ENCODE assay signal across 8 cellular contexts in the genomic region with DNA sequence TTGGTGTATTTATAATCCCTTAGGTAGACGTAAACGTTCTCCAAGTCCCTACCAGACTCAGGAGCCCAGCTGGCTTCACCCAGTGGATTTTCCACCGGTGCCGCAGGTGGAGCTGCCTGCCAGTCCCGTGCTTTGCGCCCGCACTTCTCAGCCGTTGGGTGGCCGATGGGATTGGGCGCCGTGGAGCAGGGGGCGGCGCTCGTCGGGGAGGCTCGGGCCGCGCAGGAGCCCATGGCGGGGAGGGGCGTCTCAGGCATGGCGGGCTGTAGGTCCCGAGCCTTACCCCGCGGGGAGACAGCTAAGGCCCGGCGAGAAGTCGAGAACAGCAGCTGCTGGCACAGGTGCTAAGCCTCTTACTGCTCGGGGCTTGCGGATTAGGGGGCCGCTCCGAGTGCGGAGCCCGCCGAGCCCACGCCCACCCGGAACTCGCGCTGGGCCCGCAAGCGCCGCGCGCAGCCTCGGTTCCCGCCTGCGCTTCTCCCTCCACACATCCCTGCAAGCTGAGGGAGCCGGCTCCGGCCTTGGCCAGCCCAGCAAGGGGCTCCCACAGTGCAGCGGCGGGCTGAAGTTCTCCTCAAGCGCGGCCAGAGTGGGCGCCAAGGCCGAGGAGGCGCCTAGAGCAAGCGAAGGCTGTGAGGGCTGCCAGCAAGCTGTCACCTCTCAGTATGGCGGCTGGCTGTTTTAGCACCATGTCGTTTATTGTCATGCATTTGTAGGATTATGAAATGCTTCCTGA. TPM values are rescaled to one million over a fixed set of nuclear protein-coding genes. Genes with fewer than 3 reads are reported as not detected.
A peak's percentile ranks its signal among the peaks of the same experiment; 100 is the strongest.
DNase-seq lines count a peak whose midpoint lies in the region; ATAC-seq and TF ChIP-seq lines count a peak whose summit lies in the region.

No MANE protein-coding gene starts in this region.

- H4K8ac ChIP-seq in H9 (replicated peaks; ENCODE audit: insufficient read length, low read depth, low read length), result no peak overlapping the region

- H2BK12ac ChIP-seq in H9 (ENCODE audit: insufficient read length, low read depth, low read length), result no peak overlapping the region

- no peak overlapping the region for H2AFZ ChIP-seq in H9 (ENCODE audit: low read length)

- H3K9me3 Mint-ChIP-seq in H9, result peaks cover 14 to 15% of the 10 kb centered on the region in 2 experiments

- peak overlapping the region in 2 of 3 experiments; percentile 61 to 64; a peak in 4 of 7 replicates for H3K27ac Mint-ChIP-seq in H9

- peak overlapping the region; percentile 61 for H3K18ac ChIP-seq in H9 (ENCODE audit: insufficient read length, low read depth, low read length)

- H2BK15ac ChIP-seq in H9 (ENCODE audit: low read depth, low read length), result no peak overlapping the region

- no peak overlapping the region for H2AK5ac ChIP-seq in H9 (ENCODE audit: insufficient read length, low read length)

- no peak for TF ChIP-seq RAD21 in liver (IDR thresholded peaks at IDR 0.05)

- H3K27me3 Mint-ChIP-seq in H9 (ENCODE audit: low read depth), result peaks cover 14% of the 10 kb centered on the region

- no peaks in the 10 kb centered on the region for H3K27me3 ChIP-seq in H9 (ENCODE audit: insufficient read depth, low read length)
- no peaks in the 10 kb centered on the region for H3K27me3 ChIP-seq in colonic mucosa
- H3K27me3 ChIP-seq in liver (ENCODE audit: control insufficient read depth in 4 of 4, insufficient read depth in 4 of 4, low read length in 3 of 4), result no peaks in the 10 kb centered on the region

- intact Hi-C loops in colonic mucosa (cut with DNase I), result no loop called here

- H3K36me3 ChIP-seq in colonic mucosa (no peaks in the 10 kb centered on the region), liver (ENCODE audit: control insufficient read depth in 4 of 4, insufficient read depth in 3 of 4, low read depth in 1 of 4, low read length in 3 of 4) (no peaks in the 10 kb centered on the region)

- peaks cover 0 to 9% (median 5%) of the 10 kb centered on the region in 3 experiments; a peak in 6 of 7 replicates for H3K36me3 Mint-ChIP-seq in H9 (ENCODE audit: insufficient read depth in 1 of 3, low read depth in 3 of 3)

- H3K23me2 ChIP-seq in H9 (ENCODE audit: insufficient read length, low read depth, low read length, poor library complexity, severe bottlenecking), result peaks cover 8% of the 10 kb centered on the region

- no peak overlapping the region for H2BK20ac ChIP-seq in H9 (ENCODE audit: low read depth, low read length, poor library complexity, severe bottlenecking)

- H3K79me2 ChIP-seq in H9 (ENCODE audit: insufficient read depth, low read length), result no peaks in the 10 kb centered on the region

- H3K4me3 ChIP-seq in colonic mucosa, result peak overlapping the region; percentile 68
- peak overlapping the region; percentile 29 to 59 (median 53) for H3K4me3 ChIP-seq in liver (ENCODE audit: low read depth in 1 of 3, low read length in 3 of 3)

- H4K91ac ChIP-seq in H9 (ENCODE audit: insufficient read length, low read depth, low read length), result no peak overlapping the region

- TF ChIP-seq CTCF in H9 (conservative IDR thresholded peaks at IDR 0.05), result no peak
- TF ChIP-seq CTCF in colonic mucosa (IDR thresholded peaks at IDR 0.05), result no peak
- no peak for TF ChIP-seq CTCF in liver (IDR thresholded peaks at IDR 0.05; ENCODE audit: low read depth, low read length, missing input control)

- no CpG with 5 or more reads among the region's 58 CpGs for WGBS in H9 (ENCODE audit: extremely low coverage, insufficient read length, low lambda C conversion rate)
- WGBS in liver, result 2% methylated on average over 58 of the region's 58 CpGs

- peak overlapping the region; percentile 54; the same call in 1 of the 2 replicates for H3K14ac ChIP-seq in H9 (ENCODE audit: insufficient read depth, low read length)

- H3K4me2 ChIP-seq in H9 (ENCODE audit: insufficient read depth, insufficient read length, low read length), result peak overlapping the region; percentile 65

- peak overlapping the region; percentile 69 to 80 for H3K4me3 Mint-ChIP-seq in H9

- DNase-seq in DMS53 (lab: John Stamatoyannopoulos, UW), result peak; percentile 88
- peak; percentile 85 for DNase-seq in H9
- DNase-seq in NCI-H2196 treated with DMSO at 0.1 percent for 48 hours (lab: John Stamatoyannopoulos, UW; ENCODE audit: unreplicated experiment), result peak; percentile 52
- peak; percentile 66 to 69 for DNase-seq in activated CD4-positive, alpha-beta T cell treated with anti-CD3 and anti-CD28 coated beads for 4 hours
- DNase-seq in colonic mucosa, result peak; percentile 78
- peak; percentile 67 for DNase-seq in stimulated activated CD4-positive, alpha-beta T cell treated with anti-CD3 and anti-CD28 coated beads, Interleukin-4, amount 100 ng/mL, for 4 hours

- no peaks in the 10 kb centered on the region for H3K9me3 ChIP-seq in H9 (ENCODE audit: control insufficient read depth, low read depth, low read length)
- no peaks in the 10 kb centered on the region for H3K9me3 ChIP-seq in colonic mucosa
- H3K9me3 ChIP-seq in liver (ENCODE audit: control insufficient read depth in 4 of 4, low read length in 3 of 4), result no peaks in the 10 kb centered on the region

- no peak overlapping the region for H3K27ac ChIP-seq in H9 (ENCODE audit: insufficient read length, low read depth, low read length)
- H3K27ac ChIP-seq in colonic mucosa, result peak overlapping the region; percentile 87
- peak overlapping the region; percentile 34 to 63 for H3K27ac ChIP-seq in liver (ENCODE audit: low read depth in 1 of 2, low read length in 2 of 2)

- no peaks in the 10 kb centered on the region for H3K79me1 ChIP-seq in H9 (ENCODE audit: insufficient read depth, low read depth, low read length, poor library complexity, severe bottlenecking)

- no peak overlapping the region for H3K56ac ChIP-seq in H9 (ENCODE audit: insufficient read length, low read depth, low read length)

- no peak for ATAC-seq in HG02970 (IDR thresholded peaks at IDR 0.05; ENCODE audit: low FRiP score, unreplicated experiment)

- no peak overlapping the region for H2BK5ac ChIP-seq in H9 (ENCODE audit: insufficient read length, low read length)

- no peak overlapping the region for H2BK120ac ChIP-seq in H9 (ENCODE audit: low read depth, low read length, poor library complexity, severe bottlenecking)

- peak overlapping the region; percentile 16 for H3K9ac ChIP-seq in H9 (ENCODE audit: extremely low read depth, insufficient read length, low read length)
- peak overlapping the region; percentile 48 to 76 for H3K9ac ChIP-seq in colonic mucosa (ENCODE audit: low read depth in 2 of 2, low read length in 2 of 2)
- H3K9ac ChIP-seq in liver (ENCODE audit: low read depth in 1 of 2, low read length in 2 of 2), result no peak overlapping the region

- H4K5ac ChIP-seq in H9 (ENCODE audit: insufficient read length, low read depth, low read length), result no peak overlapping the region

- peaks cover 16 to 18% of the 10 kb centered on the region in 2 experiments for H3K4me1 Mint-ChIP-seq in H9

- H3K4me1 ChIP-seq in H9 (ENCODE audit: insufficient read depth, low read length) (peaks cover 3% of the 10 kb centered on the region; the same call in 1 of the 2 replicates), colonic mucosa (peaks cover 4% of the 10 kb centered on the region), liver (ENCODE audit: control insufficient read depth in 4 of 4, insufficient read depth in 4 of 4, low read length in 3 of 4) (peaks cover 3 to 20% (median 12%) of the 10 kb centered on the region in 4 donors)

- H3K23ac ChIP-seq in H9 (ENCODE audit: insufficient read length, low read depth, low read length), result no peak overlapping the region

- H4K20me1 ChIP-seq in H9 (ENCODE audit: control insufficient read depth, insufficient read depth, insufficient read length), result no peaks in the 10 kb centered on the region

- H3T11ph ChIP-seq in H9 (ENCODE audit: low read length), result no peak overlapping the region

- H3K4ac ChIP-seq in H9 (ENCODE audit: low read depth, low read length), result no peak overlapping the region

TF ChIP-seq in liver, 16 proteins besides CTCF, POLR2A, EP300 and RAD21:
- TF ChIP-seq YY1 (IDR thresholded peaks at IDR 0.05) (no peak), JUND (IDR thresholded peaks at IDR 0.05) (no peak), FOXA1 (IDR thresholded peaks at IDR 0.05) (no peak), FOXA2 (IDR thresholded peaks at IDR 0.05) (no peak), HNF4A (conservative IDR thresholded peaks at IDR 0.05) (no peak), GABPA (IDR thresholded peaks at IDR 0.05 in 1 of 2, conservative IDR thresholded peaks at IDR 0.05 in 1 of 2) (no peak), TAF1 (conservative IDR thresholded peaks at IDR 0.05) (no peak), EGR1 (IDR thresholded peaks at IDR 0.05; ENCODE audit: low read depth in 2 of 2) (no peak), NR2F2 (IDR thresholded peaks at IDR 0.05) (no peak)

RNA-seq across cellular contexts. Expression of a gene that starts 57.3 kb away (rescaled TPM):
- total RNA-seq in H9 (2021), result 93.1 and 98.2 TPM in 2 replicates
- 10 to 100 TPM; 26.9 to 47.7 TPM for total RNA-seq in colonic mucosa
- 10 to 100 TPM; 27.3 to 63.3 TPM for total RNA-seq in liver
- 10 to 100 TPM; 19.6 to 37.7 TPM for polyA plus RNA-seq in liver

Comparison
In these comparisons a context has a peak if more than half of its experiments do, and no peak if none do; other contexts are left out.
1. H3K9ac ChIP-seq: peak in H9 (single experiment) and colonic mucosa (2 of 2); none in liver (0 of 2).
2. Peak in every context shown above with its lines, with median percentiles within 50 percentile points of each other: DNase-seq.